In genomic region chr19:36128392-36128736, GRCh38 we compare ENCODE assay signal across 6 cellular contexts. TPM values are rescaled to one million over a fixed set of nuclear protein-coding genes. Genes with fewer than 3 reads are reported as not detected.
DNase-seq lines count a peak whose midpoint lies in the region; ATAC-seq and TF ChIP-seq lines count a peak whose summit lies in the region.

No MANE protein-coding gene starts in this region.

- DNase-seq in AG09309 (ENCODE audit: low read depth), result no peak
- no peak for DNase-seq in breast epithelium (ENCODE audit: low spot score in 2 of 2)
- no peak for DNase-seq in activated gamma-delta T cell treated with Interleukin-2 at 50 U/mL for 16 hours

- H3K27ac ChIP-seq in breast epithelium (peak overlapping the region; percentile 91 to 95), neutrophil (peak overlapping the region; percentile 90)

- peak overlapping the region; percentile 54 for H3K4me3 ChIP-seq in AG09309 (ENCODE audit: control insufficient read depth, low read depth, low read length)
- peak overlapping the region; percentile 35 to 71 (median 53) for H3K4me3 ChIP-seq in breast epithelium
- H3K4me3 ChIP-seq in neutrophil (ENCODE audit: low read depth in 1 of 2, low read length in 1 of 2), result peak overlapping the region; percentile 93 to 96

- H3K36me3 ChIP-seq in breast epithelium, result no peaks in the 10 kb centered on the region
- H3K36me3 ChIP-seq in neutrophil, result peaks cover 28% of the 10 kb centered on the region

- H3K4me1 ChIP-seq in breast epithelium (peaks cover 0 to 5% of the 10 kb centered on the region in 2 donors), neutrophil (ENCODE audit: control insufficient read depth in 1 of 2, insufficient read depth in 1 of 2, low read depth in 1 of 2, low read length in 1 of 2) (peaks cover 41 to 47% of the 10 kb centered on the region in 2 experiments)

- no peaks in the 10 kb centered on the region for H3K9me3 ChIP-seq in breast epithelium
- no peaks in the 10 kb centered on the region for H3K9me3 ChIP-seq in neutrophil

- TF ChIP-seq CTCF in AG09309 (IDR thresholded peaks at IDR 0.05; ENCODE audit: control insufficient read depth, insufficient read depth, low read depth, low read length, missing control alignments), result no peak
- no peak for TF ChIP-seq CTCF in breast epithelium (IDR thresholded peaks at IDR 0.05)
- no peak for TF ChIP-seq CTCF in neutrophil (IDR thresholded peaks at IDR 0.05)

- H3K27me3 ChIP-seq in breast epithelium, result no peaks in the 10 kb centered on the region
- no peaks in the 10 kb centered on the region for H3K27me3 ChIP-seq in neutrophil

- intact Hi-C loops in breast epithelium (cut with DNase I; ENCODE audit: low total_unique reads), result loop anchor here (10.0 kb wide), 1 partner anchor 46 kb away; no protein-coding TSS in a partner anchor

- ATAC-seq in HG03354 (IDR thresholded peaks at IDR 0.05; ENCODE audit: poor library complexity, severe bottlenecking, unreplicated experiment) (peak; percentile 5), HG02981 (IDR thresholded peaks at IDR 0.05; ENCODE audit: unreplicated experiment) (no peak)

- no peak for TF ChIP-seq POLR2A in breast epithelium (IDR thresholded peaks at IDR 0.05)

RNA-seq across cellular contexts. Expression of gene CAPNS1, which starts 11.5 kb away (rescaled TPM):
- 100 to 1,000 TPM; 144 to 286 (median 200) TPM for total RNA-seq in breast epithelium

RNA-seq across cellular contexts. Expression of gene TBCB, which starts 13.1 kb away (rescaled TPM):
- 100 to 1,000 TPM; 106 to 146 (median 124) TPM for total RNA-seq in breast epithelium

RNA-seq across cellular contexts. Expression of gene POLR2I, which starts 13.7 kb away (rescaled TPM):
- total RNA-seq in breast epithelium, result 10 to 100 TPM; 44.2 to 68.2 (median 58.2) TPM

RNA-seq across cellular contexts. Expression of gene OVOL3, which starts 17.4 kb away (rescaled TPM):
- total RNA-seq in breast epithelium, result not detected

RNA-seq across cellular contexts. Expression of gene COX7A1, which starts 23.9 kb away (rescaled TPM):
- total RNA-seq in breast epithelium, result 10 to 100 TPM; 20.8 to 69.3 (median 29.5) TPM
